Comparison of ENCODE assay signal across 9 cellular contexts in the genomic region with DNA sequence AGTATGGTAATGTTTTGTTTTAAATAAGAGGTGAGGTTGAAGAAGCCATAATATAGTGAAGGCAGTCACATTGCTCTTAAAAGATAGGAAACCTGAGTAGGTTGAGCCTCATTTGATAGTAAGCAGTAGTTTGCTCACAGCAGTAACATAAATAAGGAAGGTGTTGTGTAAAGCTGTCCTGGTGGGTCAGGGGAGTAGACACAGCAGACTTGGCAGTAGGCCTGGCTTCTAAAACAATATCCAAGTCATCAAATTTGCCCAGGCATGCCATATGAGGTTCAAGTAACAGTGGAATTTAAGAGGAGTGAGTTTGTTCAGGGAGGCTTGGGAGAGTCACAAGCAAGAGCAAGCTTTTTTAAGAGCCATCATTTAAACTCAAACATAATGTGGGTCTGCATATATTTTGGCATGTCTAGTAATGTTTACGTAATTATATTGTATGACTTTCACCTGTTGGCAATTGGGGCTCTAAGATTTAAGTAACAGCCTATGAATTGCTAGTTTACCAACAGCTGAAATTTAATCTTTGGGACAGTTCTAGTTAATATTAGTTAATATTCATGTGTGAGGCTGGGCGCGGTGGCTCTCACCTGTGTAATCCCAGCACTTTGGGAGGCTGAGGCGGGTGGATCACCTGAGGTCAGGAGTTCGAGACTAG. TPM values are rescaled to one million over a fixed set of nuclear protein-coding genes. Genes with fewer than 3 reads are reported as not detected.
A peak's percentile ranks its signal among the peaks of the same experiment; 100 is the strongest.
DNase-seq lines count a peak whose midpoint lies in the region; ATAC-seq and TF ChIP-seq lines count a peak whose summit lies in the region.
"Had no signal": no experiment of that assay in that cellular context is flagged by ENCODE, and none has a peak within 500 bp of the region (broad histone marks: within the 10 kb centered on the region; RNA-seq: fewer than 3 reads in every experiment).

No MANE protein-coding gene starts in this region.

- DNase-seq in left ventricle myocardium superior, result no peak
- DNase-seq in left ventricle myocardium inferior, result no peak
- peak; percentile 56 for DNase-seq in OCI-M1 (lab: John Stamatoyannopoulos, UW)
- DNase-seq in fibroblast of villous mesenchyme (ENCODE audit: low read depth), result peak; percentile 80
- no peak for DNase-seq in testis
- no peak for DNase-seq in HuH-7 (ENCODE audit: low spot score)

- ATAC-seq in left ventricle myocardium superior (peak; percentile 44), HG02885 (IDR thresholded peaks at IDR 0.05; ENCODE audit: poor library complexity, unreplicated experiment) (no peak), GM18511 (IDR thresholded peaks at IDR 0.05; ENCODE audit: unreplicated experiment) (no peak)

- no peak for TF ChIP-seq POLR2A in testis (IDR thresholded peaks at IDR 0.05)

- H3K27me3 ChIP-seq in left ventricle myocardium inferior (ENCODE audit: low read depth), result no peaks in the 10 kb centered on the region
- H3K27me3 ChIP-seq in testis, result no peaks in the 10 kb centered on the region

- H3K4me3 ChIP-seq in left ventricle myocardium inferior (no peak overlapping the region), fibroblast of villous mesenchyme (ENCODE audit: low read depth, low read length) (no peak overlapping the region), testis (no peak overlapping the region)

- H3K4me1 ChIP-seq in left ventricle myocardium inferior (peaks cover 90% of the 10 kb centered on the region), testis (peaks cover 8% of the 10 kb centered on the region)

- H3K36me3 ChIP-seq in left ventricle myocardium inferior (no peaks in the 10 kb centered on the region), testis (ENCODE audit: low read depth, missing control alignments) (no peaks in the 10 kb centered on the region)

- H3K9me3 ChIP-seq in left ventricle myocardium inferior (replicated peaks) (no peaks in the 10 kb centered on the region), testis (no peaks in the 10 kb centered on the region)

- H3K27ac ChIP-seq in left ventricle myocardium inferior (replicated peaks), result no peak overlapping the region
- H3K27ac ChIP-seq in testis, result no peak overlapping the region
- H3K27ac ChIP-seq: VCaP had no signal

- intact Hi-C loops in left ventricle myocardium superior (cut with micrococcal nuclease) (loop anchor here (10.0 kb wide), 1 partner anchor 133 kb away; no protein-coding TSS in a partner anchor), left ventricle myocardium inferior (cut with micrococcal nuclease) (loop anchor here (10.0 kb wide), 1 partner anchor 113 kb away; no protein-coding TSS in a partner anchor), testis (cut with DNase I; ENCODE audit: low total_unique reads) (no loop called here)

- WGBS in testis, 2 donors, result 96% methylated on average over 5 of the region's 5 CpGs

- TF ChIP-seq CTCF in left ventricle myocardium inferior (IDR thresholded peaks at IDR 0.05; ENCODE audit: borderline replicate concordance) (no peak), fibroblast of villous mesenchyme (IDR thresholded peaks at IDR 0.05; ENCODE audit: insufficient read depth, low read depth, low read length) (no peak), testis (IDR thresholded peaks at IDR 0.05) (no peak)

RNA-seq across cellular contexts. Expression of gene NFATC3, which starts 6.6 kb away (rescaled TPM):
- 24.7 TPM for total RNA-seq in left ventricle myocardium superior
- 20.9 TPM for total RNA-seq in left ventricle myocardium inferior
- total RNA-seq in fibroblast of villous mesenchyme, result 22.5 and 32.8 TPM in 2 replicates
- total RNA-seq in testis, result 100 to 1,000 TPM in 1 of 2 donors, 10 to 100 TPM in 1; 94.7 to 115 TPM
- polyA plus RNA-seq in testis (ENCODE audit: insufficient read depth, low read depth, low replicate concordance), result 78.0 TPM

Comparison
In these comparisons a context has a peak if more than half of its experiments do, and no peak if none do; other contexts are left out.
1. DNase-seq: peak in OCI-M1 (single experiment) and fibroblast of villous mesenchyme (single experiment); none in left ventricle myocardium superior (single experiment), left ventricle myocardium inferior (single experiment), testis (single experiment) and HuH-7 (single experiment).